In genomic region chr15:72685925-72686794, GRCh38 we compare ENCODE assay signal across 1 cellular context.
TF ChIP-seq lines count a peak whose summit lies in the region.

TSS of gene BBS4 (plus strand) at chr15:72686207. CDS start at chr15:72686228, 21 bp downstream.
TSS of gene HIGD2B (minus strand) at chr15:72686182. CDS start at chr15:72676374, 9,808 bp downstream.

TF ChIP-seq in K562, 482 proteins besides CTCF, POLR2A, EP300 and RAD21 (continued from another document and continues in another):
- TF ChIP-seq ZNF318 (IDR thresholded peaks at IDR 0.05; ENCODE audit: borderline replicate concordance in 1 of 2, low read depth in 1 of 2): no peak
- TF ChIP-seq, protein P1, sequence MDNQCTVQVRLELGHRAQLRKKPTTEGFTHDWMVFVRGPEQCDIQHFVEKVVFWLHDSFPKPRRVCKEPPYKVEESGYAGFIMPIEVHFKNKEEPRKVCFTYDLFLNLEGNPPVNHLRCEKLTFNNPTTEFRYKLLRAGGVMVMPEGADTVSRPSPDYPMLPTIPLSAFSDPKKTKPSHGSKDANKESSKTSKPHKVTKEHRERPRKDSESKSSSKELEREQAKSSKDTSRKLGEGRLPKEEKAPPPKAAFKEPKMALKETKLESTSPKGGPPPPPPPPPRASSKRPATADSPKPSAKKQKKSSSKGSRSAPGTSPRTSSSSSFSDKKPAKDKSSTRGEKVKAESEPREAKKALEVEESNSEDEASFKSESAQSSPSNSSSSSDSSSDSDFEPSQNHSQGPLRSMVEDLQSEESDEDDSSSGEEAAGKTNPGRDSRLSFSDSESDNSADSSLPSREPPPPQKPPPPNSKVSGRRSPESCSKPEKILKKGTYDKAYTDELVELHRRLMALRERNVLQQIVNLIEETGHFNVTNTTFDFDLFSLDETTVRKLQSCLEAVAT (IDR thresholded peaks at IDR 0.05): no peak
- TF ChIP-seq ZZZ3 (IDR thresholded peaks at IDR 0.05): no peak
- TF ChIP-seq CBX2 (IDR thresholded peaks at IDR 0.05; ENCODE audit: insufficient read depth, low read length, poor library complexity, severe bottlenecking): no peak
- TF ChIP-seq ZNF143 (CRISPR knock-in tag; IDR thresholded peaks at IDR 0.05): no peak
- no peak for TF ChIP-seq KLF13 (tag; IDR thresholded peaks at IDR 0.05; ENCODE audit: borderline replicate concordance, low read depth)
- no peak for TF ChIP-seq RNF2 (IDR thresholded peaks at IDR 0.05)
- no peak for TF ChIP-seq NBN (IDR thresholded peaks at IDR 0.05; ENCODE audit: low read depth)
- no peak for TF ChIP-seq SNIP1 (IDR thresholded peaks at IDR 0.05; ENCODE audit: low read depth)
- 0 out of 2 replicates have a peak, but pooled peaks have one; percentile 54 for TF ChIP-seq CHD2 (IDR thresholded peaks at IDR 0.05; ENCODE audit: low read depth, low read length)
- no peak for TF ChIP-seq NR3C1 (CRISPR knock-in tag; IDR thresholded peaks at IDR 0.05)
- no peak for TF ChIP-seq ZNF274 (IDR thresholded peaks at IDR 0.05; ENCODE audit: borderline replicate concordance, low read depth, low read length)
- TF ChIP-seq FOS (IDR thresholded peaks at IDR 0.05; ENCODE audit: extremely low read depth, insufficient read length): no peak
- TF ChIP-seq CTBP1 (IDR thresholded peaks at IDR 0.05; ENCODE audit: borderline replicate concordance): peak; percentile 33; the same call in 1 of the 2 replicates
- TF ChIP-seq ZNF778 (CRISPR knock-in tag; IDR thresholded peaks at IDR 0.05): no peak
- peak; percentile 60; the same call in 1 of the 2 replicates for TF ChIP-seq NKRF (IDR thresholded peaks at IDR 0.05; ENCODE audit: borderline replicate concordance)
- no peak for TF ChIP-seq MTA2 (IDR thresholded peaks at IDR 0.05; ENCODE audit: low read depth)
- no peak for TF ChIP-seq ZNF785 (CRISPR knock-in tag; IDR thresholded peaks at IDR 0.05)
- TF ChIP-seq ZBTB17 (CRISPR knock-in tag; IDR thresholded peaks at IDR 0.05): peak; percentile 58
- TF ChIP-seq MTA3 (IDR thresholded peaks at IDR 0.05; ENCODE audit: borderline replicate concordance): peak; percentile 43; the same call in 1 of the 2 replicates
- no peak for TF ChIP-seq CEBPG (CRISPR knock-in tag; IDR thresholded peaks at IDR 0.05)
- TF ChIP-seq CEBPG (tag; conservative IDR thresholded peaks at IDR 0.05 in 1 of 2, IDR thresholded peaks at IDR 0.05 in 1 of 2): no peak
- TF ChIP-seq RREB1 (CRISPR knock-in tag; IDR thresholded peaks at IDR 0.05): no peak
- peak; percentile 85 for TF ChIP-seq E2F8 (IDR thresholded peaks at IDR 0.05; ENCODE audit: low read depth, partially characterized antibody)
- TF ChIP-seq, protein P2, sequence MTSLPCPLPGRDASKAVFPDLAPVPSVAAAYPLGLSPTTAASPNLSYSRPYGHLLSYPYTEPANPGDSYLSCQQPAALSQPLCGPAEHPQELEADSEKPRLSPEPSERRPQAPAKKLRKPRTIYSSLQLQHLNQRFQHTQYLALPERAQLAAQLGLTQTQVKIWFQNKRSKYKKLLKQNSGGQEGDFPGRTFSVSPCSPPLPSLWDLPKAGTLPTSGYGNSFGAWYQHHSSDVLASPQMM (CRISPR knock-in tag; IDR thresholded peaks at IDR 0.05): no peak
- TF ChIP-seq SETDB1 (IDR thresholded peaks at IDR 0.05; ENCODE audit: low read length): no peak
- TF ChIP-seq DIDO1 (tag; IDR thresholded peaks at IDR 0.05; ENCODE audit: low read depth): no peak
- TF ChIP-seq, protein P3, sequence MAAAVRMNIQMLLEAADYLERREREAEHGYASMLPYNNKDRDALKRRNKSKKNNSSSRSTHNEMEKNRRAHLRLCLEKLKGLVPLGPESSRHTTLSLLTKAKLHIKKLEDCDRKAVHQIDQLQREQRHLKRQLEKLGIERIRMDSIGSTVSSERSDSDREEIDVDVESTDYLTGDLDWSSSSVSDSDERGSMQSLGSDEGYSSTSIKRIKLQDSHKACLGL (CRISPR knock-in tag; IDR thresholded peaks at IDR 0.05; ENCODE audit: borderline replicate concordance, poor library complexity, severe bottlenecking): no peak
- no peak for TF ChIP-seq RNF219 (CRISPR knock-in tag; IDR thresholded peaks at IDR 0.05)
- peak; percentile 30; the same call in 1 of the 2 replicates for TF ChIP-seq DPF2 (IDR thresholded peaks at IDR 0.05)
